ENCODE assay signal across 9 cellular contexts in genomic region chr17:69607162-69607834, GRCh38.
A peak's percentile ranks its signal among the peaks of the same experiment; 100 is the strongest.
DNase-seq lines count a peak whose midpoint lies in the region; ATAC-seq, FAIRE-seq and TF ChIP-seq lines count a peak whose summit lies in the region.
"Had no signal": no experiment of that assay in that cellular context is flagged by ENCODE, and none has a peak within 500 bp of the region (broad histone marks: within the 10 kb centered on the region; RNA-seq: fewer than 3 reads in every experiment).

No MANE protein-coding gene starts in this region.

- H3K27me3 ChIP-seq in pancreas, result no peaks in the 10 kb centered on the region

- intact Hi-C loops in activated CD8-positive, alpha-beta T cell treated with anti-CD3 and anti-CD28 coated beads for 36 hours (cut with micrococcal nuclease), result no loop called here
- intact Hi-C loops in pancreas (cut with DNase I), result loop anchor here in 1 of 3 donors (5.0 kb wide), 1 partner anchor 535 kb away; no protein-coding TSS in a partner anchor

- WGBS in pancreas, 2 donors, result 5 to 10% methylated on average over 6 of the region's 6 CpGs

- H3K36me3 ChIP-seq in pancreas, result no peaks in the 10 kb centered on the region

- peak overlapping the region; percentile 64 for H3K27ac Mint-ChIP-seq in activated CD8-positive, alpha-beta T cell treated with anti-CD3 and anti-CD28 coated beads for 36 hours
- peak overlapping the region; percentile 69 for H3K27ac Mint-ChIP-seq in glutamatergic neuron (ENCODE audit: unreplicated experiment)
- H3K27ac Mint-ChIP-seq in naive thymus-derived CD8-positive, alpha-beta T cell, result no peak overlapping the region

- H3K36me3 Mint-ChIP-seq in activated CD8-positive, alpha-beta T cell treated with anti-CD3 and anti-CD28 coated beads for 36 hours (ENCODE audit: low read depth), result no peaks in the 10 kb centered on the region
- no peaks in the 10 kb centered on the region for H3K36me3 Mint-ChIP-seq in glutamatergic neuron (ENCODE audit: unreplicated experiment)
- H3K36me3 Mint-ChIP-seq in naive thymus-derived CD8-positive, alpha-beta T cell, result no peaks in the 10 kb centered on the region

- H3K9me3 Mint-ChIP-seq in activated CD8-positive, alpha-beta T cell treated with anti-CD3 and anti-CD28 coated beads for 36 hours, result no peaks in the 10 kb centered on the region
- no peaks in the 10 kb centered on the region for H3K9me3 Mint-ChIP-seq in glutamatergic neuron (ENCODE audit: unreplicated experiment)
- no peaks in the 10 kb centered on the region for H3K9me3 Mint-ChIP-seq in naive thymus-derived CD8-positive, alpha-beta T cell
- H3K9me3 Mint-ChIP-seq: central memory CD8-positive, alpha-beta T cell had no signal

- peaks cover 18% of the 10 kb centered on the region for H3K4me1 Mint-ChIP-seq in activated CD8-positive, alpha-beta T cell treated with anti-CD3 and anti-CD28 coated beads for 36 hours (ENCODE audit: low read depth)
- H3K4me1 Mint-ChIP-seq in glutamatergic neuron (ENCODE audit: low read depth, unreplicated experiment), result peaks cover 2% of the 10 kb centered on the region
- H3K4me1 Mint-ChIP-seq in naive thymus-derived CD8-positive, alpha-beta T cell, result peaks cover 8 to 17% (median 11%) of the 10 kb centered on the region in 4 donors

- peak; percentile 79 for TF ChIP-seq CTCF in activated CD8-positive, alpha-beta T cell treated with anti-CD3 and anti-CD28 coated beads for 36 hours (IDR thresholded peaks at IDR 0.05)
- TF ChIP-seq CTCF in glutamatergic neuron (IDR thresholded peaks at IDR 0.05; ENCODE audit: partially characterized antibody, unreplicated experiment) (peak; percentile 77), pancreas (IDR thresholded peaks at IDR 0.05) (peak; percentile 58 to 82 (median 70))

- no peak overlapping the region for H3K4me3 ChIP-seq in pancreas

- POLR2A ChIA-PET in activated CD8-positive, alpha-beta T cell treated with anti-CD3 and anti-CD28 coated beads for 36 hours (lab: Charles Lee), result no interaction called here
- POLR2A ChIA-PET in naive thymus-derived CD8-positive, alpha-beta T cell (lab: Charles Lee), result no interaction called here

- peaks cover 3 to 12% (median 9%) of the 10 kb centered on the region in 3 donors for H3K4me1 ChIP-seq in pancreas

- FAIRE-seq in pancreas (lab: Jason Lieb, UNC), result peak; percentile 37

- DNase-seq in DMS 273 treated with DMSO at 0.1 percent for 48 hours (lab: John Stamatoyannopoulos, UW), result peak; percentile 57
- peak; percentile 33 for DNase-seq in NCI-H2196 treated with DMSO at 0.1 percent for 48 hours (lab: John Stamatoyannopoulos, UW; ENCODE audit: unreplicated experiment)
- DNase-seq in activated CD8-positive, alpha-beta T cell treated with anti-CD3 and anti-CD28 coated beads for 36 hours, result peak; percentile 75
- DNase-seq in glutamatergic neuron, result peak; percentile 71
- DNase-seq in pancreas, result peak; percentile 57 to 87 (median 72)
- DNase-seq in naive thymus-derived CD8-positive, alpha-beta T cell, result no peak

- no peaks in the 10 kb centered on the region for H3K9me3 ChIP-seq in pancreas

- CTCF ChIA-PET in activated CD8-positive, alpha-beta T cell treated with anti-CD3 and anti-CD28 coated beads for 36 hours (lab: Charles Lee), result interaction anchor here (0.7 to 2.3 kb wide), 28 partner anchors 8 to 945 kb away, joined by 3 to 11 read pairs (median 4); no protein-coding TSS in a partner anchor

- H3K27me3 Mint-ChIP-seq in activated CD8-positive, alpha-beta T cell treated with anti-CD3 and anti-CD28 coated beads for 36 hours, result peaks cover 5% of the 10 kb centered on the region
- no peaks in the 10 kb centered on the region for H3K27me3 Mint-ChIP-seq in glutamatergic neuron (ENCODE audit: unreplicated experiment)
- H3K27me3 Mint-ChIP-seq in naive thymus-derived CD8-positive, alpha-beta T cell, result peaks cover 0 to 22% (median 2%) of the 10 kb centered on the region in 5 donors
- H3K27me3 Mint-ChIP-seq: central memory CD8-positive, alpha-beta T cell had no signal

- no peak overlapping the region for H3K4me3 Mint-ChIP-seq in activated CD8-positive, alpha-beta T cell treated with anti-CD3 and anti-CD28 coated beads for 36 hours
- no peak overlapping the region for H3K4me3 Mint-ChIP-seq in glutamatergic neuron (ENCODE audit: unreplicated experiment)
- no peak overlapping the region for H3K4me3 Mint-ChIP-seq in naive thymus-derived CD8-positive, alpha-beta T cell
- H3K4me3 Mint-ChIP-seq: central memory CD8-positive, alpha-beta T cell had no signal

- ATAC-seq in GM19372 (IDR thresholded peaks at IDR 0.05; ENCODE audit: low read depth, unreplicated experiment) (peak; percentile 86), HG03354 (IDR thresholded peaks at IDR 0.05; ENCODE audit: poor library complexity, severe bottlenecking, unreplicated experiment) (peak; percentile 83), pancreas (peak; percentile 93 to 97 (median 95))
- ATAC-seq in activated CD8-positive, alpha-beta T cell treated with anti-CD3 and anti-CD28 coated beads for 36 hours, result peak; percentile 78
- ATAC-seq in naive thymus-derived CD8-positive, alpha-beta T cell, result no peak

- peak overlapping the region in 1 of 4 donors; percentile 1 for H3K27ac ChIP-seq in pancreas

Comparison
In these comparisons a context has a peak if more than half of its experiments do, and no peak if none do; other contexts are left out.
1. DNase-seq: peak in DMS 273 treated with DMSO at 0.1 percent for 48 hours (single experiment), NCI-H2196 treated with DMSO at 0.1 percent for 48 hours (single experiment), activated CD8-positive, alpha-beta T cell treated with anti-CD3 and anti-CD28 coated beads for 36 hours (single experiment), glutamatergic neuron (single experiment) and pancreas (6 of 6); none in naive thymus-derived CD8-positive, alpha-beta T cell (0 of 10).
2. ATAC-seq: peak in GM19372 (single experiment), HG03354 (single experiment), activated CD8-positive, alpha-beta T cell treated with anti-CD3 and anti-CD28 coated beads for 36 hours (single experiment) and pancreas (4 of 4); none in naive thymus-derived CD8-positive, alpha-beta T cell (0 of 2).
3. H3K27ac Mint-ChIP-seq: peak in activated CD8-positive, alpha-beta T cell treated with anti-CD3 and anti-CD28 coated beads for 36 hours (single experiment) and glutamatergic neuron (single experiment); none in naive thymus-derived CD8-positive, alpha-beta T cell (0 of 10).
4. Peak in every context shown above with its lines, with median percentiles within 50 percentile points of each other: CTCF ChIP-seq.